Comparison of ENCODE assay signal across 1 cellular context in genomic region chr1:154936416-154937050, GRCh38.
TF ChIP-seq lines count a peak whose summit lies in the region.

Gene PMVK (minus strand): TSS chr1:154936719. CDS start chr1:154936685, 34 bp downstream.

TF ChIP-seq in A549, 52 proteins besides CTCF, POLR2A, EP300 and RAD21 (continued from another document):
- TF ChIP-seq, protein P1, sequence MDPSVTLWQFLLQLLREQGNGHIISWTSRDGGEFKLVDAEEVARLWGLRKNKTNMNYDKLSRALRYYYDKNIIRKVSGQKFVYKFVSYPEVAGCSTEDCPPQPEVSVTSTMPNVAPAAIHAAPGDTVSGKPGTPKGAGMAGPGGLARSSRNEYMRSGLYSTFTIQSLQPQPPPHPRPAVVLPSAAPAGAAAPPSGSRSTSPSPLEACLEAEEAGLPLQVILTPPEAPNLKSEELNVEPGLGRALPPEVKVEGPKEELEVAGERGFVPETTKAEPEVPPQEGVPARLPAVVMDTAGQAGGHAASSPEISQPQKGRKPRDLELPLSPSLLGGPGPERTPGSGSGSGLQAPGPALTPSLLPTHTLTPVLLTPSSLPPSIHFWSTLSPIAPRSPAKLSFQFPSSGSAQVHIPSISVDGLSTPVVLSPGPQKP (IDR thresholded peaks at IDR 0.05; ENCODE audit: low read depth, low read length), result no peak
- TF ChIP-seq FOSL2 (IDR thresholded peaks at IDR 0.05) (no peak), FOSL2 (CRISPR knock-in tag; IDR thresholded peaks at IDR 0.05) (0 out of 2 replicates have a peak, but pooled peaks have one; percentile 3), EHMT2 (IDR thresholded peaks at IDR 0.05; ENCODE audit: low read depth) (no peak), PHF8 (IDR thresholded peaks at IDR 0.05; ENCODE audit: borderline replicate concordance, low read depth) (peak; percentile 77; the same call in 1 of the 2 replicates), MAX (IDR thresholded peaks at IDR 0.05) (peak; percentile 99), ZSCAN20 (CRISPR knock-in tag; IDR thresholded peaks at IDR 0.05) (peak; percentile 37; the same call in 1 of the 2 replicates), JUN (IDR thresholded peaks at IDR 0.05) (no peak; a peak in 1 of 5 replicates), HOXB13 (CRISPR knock-in tag; IDR thresholded peaks at IDR 0.05; ENCODE audit: low read depth) (peak; percentile 87; the same call in 1 of the 2 replicates), EHF (CRISPR knock-in tag; IDR thresholded peaks at IDR 0.05) (peak; percentile 80; the same call in 1 of the 2 replicates), KDM5A (IDR thresholded peaks at IDR 0.05) (no peak), RCOR1 (IDR thresholded peaks at IDR 0.05; ENCODE audit: low read depth, low read length) (no peak), HDAC2 (IDR thresholded peaks at IDR 0.05) (no peak), MYC (IDR thresholded peaks at IDR 0.05; ENCODE audit: borderline replicate concordance, low read length) (peak; percentile 39; the same call in 1 of the 2 replicates), ZFP36 (IDR thresholded peaks at IDR 0.05; ENCODE audit: borderline replicate concordance, partially characterized antibody) (no peak), ESRRA (IDR thresholded peaks at IDR 0.05; ENCODE audit: borderline replicate concordance, low read length) (no peak), ZNF302 (CRISPR knock-in tag; IDR thresholded peaks at IDR 0.05) (no peak), SREBF2 (IDR thresholded peaks at IDR 0.05) (no peak), GATA3 (IDR thresholded peaks at IDR 0.05; ENCODE audit: borderline replicate concordance) (peak; percentile 84; the same call in 1 of the 2 replicates), CEBPB (IDR thresholded peaks at IDR 0.05) (no peak), RARB (CRISPR knock-in tag; IDR thresholded peaks at IDR 0.05) (no peak), CHD4 (IDR thresholded peaks at IDR 0.05; ENCODE audit: borderline replicate concordance) (no peak), TFCP2L1 (CRISPR knock-in tag; IDR thresholded peaks at IDR 0.05) (peak; percentile 69; the same call in 1 of the 2 replicates), MAFK (IDR thresholded peaks at IDR 0.05; ENCODE audit: partially characterized antibody) (no peak), ATOH8 (CRISPR knock-in tag; IDR thresholded peaks at IDR 0.05; ENCODE audit: low read depth) (peak; percentile 91)
- TF ChIP-seq, protein P2, sequence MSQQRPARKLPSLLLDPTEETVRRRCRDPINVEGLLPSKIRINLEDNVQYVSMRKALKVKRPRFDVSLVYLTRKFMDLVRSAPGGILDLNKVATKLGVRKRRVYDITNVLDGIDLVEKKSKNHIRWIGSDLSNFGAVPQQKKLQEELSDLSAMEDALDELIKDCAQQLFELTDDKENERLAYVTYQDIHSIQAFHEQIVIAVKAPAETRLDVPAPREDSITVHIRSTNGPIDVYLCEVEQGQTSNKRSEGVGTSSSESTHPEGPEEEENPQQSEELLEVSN (IDR thresholded peaks at IDR 0.05; ENCODE audit: borderline replicate concordance, low read depth), result peak; percentile 100
- TF ChIP-seq, protein P3, sequence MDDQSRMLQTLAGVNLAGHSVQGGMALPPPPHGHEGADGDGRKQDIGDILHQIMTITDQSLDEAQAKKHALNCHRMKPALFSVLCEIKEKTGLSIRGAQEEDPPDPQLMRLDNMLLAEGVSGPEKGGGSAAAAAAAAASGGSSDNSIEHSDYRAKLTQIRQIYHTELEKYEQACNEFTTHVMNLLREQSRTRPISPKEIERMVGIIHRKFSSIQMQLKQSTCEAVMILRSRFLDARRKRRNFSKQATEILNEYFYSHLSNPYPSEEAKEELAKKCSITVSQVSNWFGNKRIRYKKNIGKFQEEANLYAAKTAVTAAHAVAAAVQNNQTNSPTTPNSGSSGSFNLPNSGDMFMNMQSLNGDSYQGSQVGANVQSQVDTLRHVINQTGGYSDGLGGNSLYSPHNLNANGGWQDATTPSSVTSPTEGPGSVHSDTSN (IDR thresholded peaks at IDR 0.05), result 0 out of 2 replicates have a peak, but pooled peaks have one; percentile 21
- TF ChIP-seq, protein P4, sequence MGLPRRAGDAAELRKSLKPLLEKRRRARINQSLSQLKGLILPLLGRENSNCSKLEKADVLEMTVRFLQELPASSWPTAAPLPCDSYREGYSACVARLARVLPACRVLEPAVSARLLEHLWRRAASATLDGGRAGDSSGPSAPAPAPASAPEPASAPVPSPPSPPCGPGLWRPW (IDR thresholded peaks at IDR 0.05), result no peak
- TF ChIP-seq, protein P5, sequence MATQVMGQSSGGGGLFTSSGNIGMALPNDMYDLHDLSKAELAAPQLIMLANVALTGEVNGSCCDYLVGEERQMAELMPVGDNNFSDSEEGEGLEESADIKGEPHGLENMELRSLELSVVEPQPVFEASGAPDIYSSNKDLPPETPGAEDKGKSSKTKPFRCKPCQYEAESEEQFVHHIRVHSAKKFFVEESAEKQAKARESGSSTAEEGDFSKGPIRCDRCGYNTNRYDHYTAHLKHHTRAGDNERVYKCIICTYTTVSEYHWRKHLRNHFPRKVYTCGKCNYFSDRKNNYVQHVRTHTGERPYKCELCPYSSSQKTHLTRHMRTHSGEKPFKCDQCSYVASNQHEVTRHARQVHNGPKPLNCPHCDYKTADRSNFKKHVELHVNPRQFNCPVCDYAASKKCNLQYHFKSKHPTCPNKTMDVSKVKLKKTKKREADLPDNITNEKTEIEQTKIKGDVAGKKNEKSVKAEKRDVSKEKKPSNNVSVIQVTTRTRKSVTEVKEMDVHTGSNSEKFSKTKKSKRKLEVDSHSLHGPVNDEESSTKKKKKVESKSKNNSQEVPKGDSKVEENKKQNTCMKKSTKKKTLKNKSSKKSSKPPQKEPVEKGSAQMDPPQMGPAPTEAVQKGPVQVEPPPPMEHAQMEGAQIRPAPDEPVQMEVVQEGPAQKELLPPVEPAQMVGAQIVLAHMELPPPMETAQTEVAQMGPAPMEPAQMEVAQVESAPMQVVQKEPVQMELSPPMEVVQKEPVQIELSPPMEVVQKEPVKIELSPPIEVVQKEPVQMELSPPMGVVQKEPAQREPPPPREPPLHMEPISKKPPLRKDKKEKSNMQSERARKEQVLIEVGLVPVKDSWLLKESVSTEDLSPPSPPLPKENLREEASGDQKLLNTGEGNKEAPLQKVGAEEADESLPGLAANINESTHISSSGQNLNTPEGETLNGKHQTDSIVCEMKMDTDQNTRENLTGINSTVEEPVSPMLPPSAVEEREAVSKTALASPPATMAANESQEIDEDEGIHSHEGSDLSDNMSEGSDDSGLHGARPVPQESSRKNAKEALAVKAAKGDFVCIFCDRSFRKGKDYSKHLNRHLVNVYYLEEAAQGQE (IDR thresholded peaks at IDR 0.05), result peak; percentile 64
TF ChIP-seq in A549: peak in this region for 21.
